8 cellular contexts compared by ENCODE assay signal in genomic region chr5:119290161-119290569, GRCh38.
DNase-seq lines count a peak whose midpoint lies in the region; ATAC-seq and TF ChIP-seq lines count a peak whose summit lies in the region.

No MANE protein-coding gene starts in this region.

- DNase-seq in GF-D8 (lab: John Stamatoyannopoulos, UW) = peak; percentile 41
- peak; percentile 41 for DNase-seq in GM20000 (ENCODE audit: low spot score)
- DNase-seq in activated CD8-positive, alpha-beta T cell treated with anti-CD3 and anti-CD28 coated beads, Interleukin-2, amount 10 ng/mL, durations not matched to agents 7 days and 5 days = no peak
- DNase-seq in stimulated activated naive CD8-positive, alpha-beta T cell treated with anti-CD3 and anti-CD28 coated beads, Interleukin-15, amount 100 ng/mL, for 72 hours = no peak
- no peak for DNase-seq in SW 1271 (lab: John Stamatoyannopoulos, UW)
- no peak for DNase-seq in NCI-H2081 (lab: John Stamatoyannopoulos, UW)
- DNase-seq in DMS153 (lab: John Stamatoyannopoulos, UW) = no peak

- peaks cover 6% of the 10 kb centered on the region for H3K9me3 Mint-ChIP-seq in activated CD8-positive, alpha-beta T cell treated with anti-CD3 and anti-CD28 coated beads, Interleukin-2, amount 10 ng/mL, durations not matched to agents 7 days and 5 days (ENCODE audit: insufficient read depth)
- H3K9me3 Mint-ChIP-seq in stimulated activated naive CD8-positive, alpha-beta T cell treated with anti-CD3 and anti-CD28 coated beads, Interleukin-15, amount 100 ng/mL, for 72 hours = no peaks in the 10 kb centered on the region

- POLR2A ChIA-PET in activated CD8-positive, alpha-beta T cell treated with anti-CD3 and anti-CD28 coated beads, Interleukin-2, amount 10 ng/mL, durations not matched to agents 7 days and 5 days (lab: Charles Lee) = interaction anchor here (0.5 to 2.9 kb wide), 15 partner anchors 10 to 302 kb away, joined by 3 to 12 read pairs (median 3); partner anchors contain the start of gene DTWD2

- peak overlapping the region; percentile 94 for H3K27ac Mint-ChIP-seq in activated CD8-positive, alpha-beta T cell treated with anti-CD3 and anti-CD28 coated beads, Interleukin-2, amount 10 ng/mL, durations not matched to agents 7 days and 5 days
- H3K27ac Mint-ChIP-seq in stimulated activated naive CD8-positive, alpha-beta T cell treated with anti-CD3 and anti-CD28 coated beads, Interleukin-15, amount 100 ng/mL, for 72 hours = peak overlapping the region; percentile 42 to 64

- ATAC-seq in HG03520 (IDR thresholded peaks at IDR 0.05; ENCODE audit: unreplicated experiment) = peak; percentile 89
- peak; percentile 34 for ATAC-seq in activated CD8-positive, alpha-beta T cell treated with anti-CD3 and anti-CD28 coated beads, Interleukin-2, amount 10 ng/mL, durations not matched to agents 7 days and 5 days
- peak; percentile 59 for ATAC-seq in stimulated activated naive CD8-positive, alpha-beta T cell treated with anti-CD3 and anti-CD28 coated beads, Interleukin-15, amount 100 ng/mL, for 72 hours

- H3K4me3 Mint-ChIP-seq in activated CD8-positive, alpha-beta T cell treated with anti-CD3 and anti-CD28 coated beads, Interleukin-2, amount 10 ng/mL, durations not matched to agents 7 days and 5 days = peak overlapping the region; percentile 48
- peak overlapping the region; percentile 32 to 85 for H3K4me3 Mint-ChIP-seq in stimulated activated naive CD8-positive, alpha-beta T cell treated with anti-CD3 and anti-CD28 coated beads, Interleukin-15, amount 100 ng/mL, for 72 hours

- H3K27me3 Mint-ChIP-seq in activated CD8-positive, alpha-beta T cell treated with anti-CD3 and anti-CD28 coated beads, Interleukin-2, amount 10 ng/mL, durations not matched to agents 7 days and 5 days (ENCODE audit: low read depth) = no peaks in the 10 kb centered on the region
- H3K27me3 Mint-ChIP-seq in stimulated activated naive CD8-positive, alpha-beta T cell treated with anti-CD3 and anti-CD28 coated beads, Interleukin-15, amount 100 ng/mL, for 72 hours = no peaks in the 10 kb centered on the region

- H3K36me3 Mint-ChIP-seq in activated CD8-positive, alpha-beta T cell treated with anti-CD3 and anti-CD28 coated beads, Interleukin-2, amount 10 ng/mL, durations not matched to agents 7 days and 5 days (ENCODE audit: low read depth) = peaks cover 76% of the 10 kb centered on the region

- CTCF ChIA-PET in activated CD8-positive, alpha-beta T cell treated with anti-CD3 and anti-CD28 coated beads, Interleukin-2, amount 10 ng/mL, durations not matched to agents 7 days and 5 days (lab: Charles Lee) = interaction anchor here (0.7 to 5.9 kb wide), 13 partner anchors 10 to 220 kb away, joined by 3 to 52 read pairs (median 9); partner anchors contain the start of gene DMXL1

- peaks cover 90% of the 10 kb centered on the region for H3K4me1 Mint-ChIP-seq in activated CD8-positive, alpha-beta T cell treated with anti-CD3 and anti-CD28 coated beads, Interleukin-2, amount 10 ng/mL, durations not matched to agents 7 days and 5 days (ENCODE audit: low read depth)
- peaks cover 84% of the 10 kb centered on the region for H3K4me1 Mint-ChIP-seq in stimulated activated naive CD8-positive, alpha-beta T cell treated with anti-CD3 and anti-CD28 coated beads, Interleukin-15, amount 100 ng/mL, for 72 hours

- no peak for TF ChIP-seq CTCF in GM20000 (IDR thresholded peaks at IDR 0.05; ENCODE audit: extremely low read depth, missing control alignments)

Comparison
In these comparisons a context has a peak if more than half of its experiments do, and no peak if none do; other contexts are left out.
1. DNase-seq: peak in GF-D8 (single experiment) and GM20000 (single experiment); none in activated CD8-positive, alpha-beta T cell treated with anti-CD3 and anti-CD28 coated beads, Interleukin-2, amount 10 ng/mL, durations not matched to agents 7 days and 5 days (single experiment), stimulated activated naive CD8-positive, alpha-beta T cell treated with anti-CD3 and anti-CD28 coated beads, Interleukin-15, amount 100 ng/mL, for 72 hours (0 of 2), SW 1271 (0 of 2), NCI-H2081 (0 of 2) and DMS153 (single experiment).
2. ATAC-seq: peak in every context shown above with its lines; median percentile 89 in HG03520; 59 in stimulated activated naive CD8-positive, alpha-beta T cell treated with anti-CD3 and anti-CD28 coated beads, Interleukin-15, amount 100 ng/mL, for 72 hours; 34 in activated CD8-positive, alpha-beta T cell treated with anti-CD3 and anti-CD28 coated beads, Interleukin-2, amount 10 ng/mL, durations not matched to agents 7 days and 5 days.